ENCODE assay signal across 4 cellular contexts in the genomic region with DNA sequence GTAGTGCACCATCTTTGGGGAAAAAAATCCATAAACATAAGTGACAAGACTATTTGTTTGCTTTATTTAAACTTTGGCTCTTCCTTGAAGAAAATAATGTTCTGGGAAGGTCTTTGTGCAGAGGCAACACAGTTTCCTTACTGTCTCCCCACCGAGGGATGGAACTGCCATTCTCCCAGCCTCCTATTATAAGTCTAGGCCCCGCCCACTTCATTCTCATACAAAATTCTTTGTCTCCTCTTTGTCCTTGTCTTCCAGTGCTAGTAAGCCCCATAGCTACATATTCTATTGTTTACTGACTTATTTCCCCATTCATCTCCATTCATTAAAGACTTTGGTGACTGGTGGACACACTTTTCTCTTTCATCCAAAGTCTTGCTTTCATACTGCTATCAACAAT.
"Had no signal": no experiment of that assay in that cellular context is flagged by ENCODE, and none has a peak within 500 bp of the region (broad histone marks: within the 10 kb centered on the region; RNA-seq: fewer than 3 reads in every experiment).

No MANE protein-coding gene starts in this region.

- DNase-seq: GOT3, H7, HCEC 1CT, KBM-7 had no signal
